Comparison of ENCODE assay signal across 8 cellular contexts in genomic region chr3:197627160-197627771, GRCh38.
A peak's percentile ranks its signal among the peaks of the same experiment; 100 is the strongest.
DNase-seq lines count a peak whose midpoint lies in the region; ATAC-seq, FAIRE-seq and TF ChIP-seq lines count a peak whose summit lies in the region.
"Not testable (repeated sequence)": the region's sequence is repeated elsewhere in the genome, so short reads cannot be mapped to it uniquely, and the experiment has no call there.

No MANE protein-coding gene starts in this region.

- WGBS in stomach, 5 donors: 0 to 4% (median 0%) methylated on average over 2 to 23 of the region's 67 CpGs; no CpG with 5 or more reads in 1 of the 5 donors

- CTCF ChIA-PET in Calu3 (lab: Charles Lee): not testable (repeated sequence)

- not testable (repeated sequence) for H3K27me3 Mint-ChIP-seq in Calu3 (ENCODE audit: unreplicated experiment); astrocyte (ENCODE audit: low read depth, unreplicated experiment); glutamatergic neuron (ENCODE audit: unreplicated experiment)

- not testable (repeated sequence) for H4K20me1 ChIP-seq in astrocyte (ENCODE audit: insufficient read depth, low read length)

- not testable (repeated sequence) for TF ChIP-seq CTCF in Calu3 (IDR thresholded peaks at IDR 0.05; ENCODE audit: unreplicated experiment); RWPE2 (IDR thresholded peaks at IDR 0.05; ENCODE audit: poor library complexity, severe bottlenecking); astrocyte (IDR thresholded peaks at IDR 0.05; ENCODE audit: insufficient read depth, low read depth, low read length); glutamatergic neuron (IDR thresholded peaks at IDR 0.05; ENCODE audit: partially characterized antibody, unreplicated experiment); stomach (IDR thresholded peaks at IDR 0.05)

- not testable (repeated sequence) for H3K9me3 ChIP-seq in RWPE2 (ENCODE audit: severe bottlenecking); astrocyte (ENCODE audit: insufficient read depth, low read depth, low read length); muscle layer of colon (ENCODE audit: low read length); stomach

- H3K4me2 ChIP-seq in astrocyte (ENCODE audit: low read length): peak overlapping the region; percentile 80

- peak overlapping the region; percentile 71 for H3K4me3 Mint-ChIP-seq in Calu3 (ENCODE audit: low read depth, unreplicated experiment)
- H3K4me3 Mint-ChIP-seq in astrocyte (ENCODE audit: unreplicated experiment): peak overlapping the region; percentile 91
- H3K4me3 Mint-ChIP-seq in glutamatergic neuron (ENCODE audit: unreplicated experiment): peak overlapping the region; percentile 92

- not testable (repeated sequence) for BruUV-seq in Calu3 (replicated peaks; lab: Mats Ljungman, UMichigan)

- DNase-seq in Calu3; RWPE2 (ENCODE audit: low spot score); astrocyte (ENCODE audit: low read depth); glutamatergic neuron; stomach: not testable (repeated sequence)

- not testable (repeated sequence) for TF ChIP-seq EP300 in stomach (IDR thresholded peaks at IDR 0.05)

- not testable (repeated sequence) for H3K4me1 ChIP-seq in RWPE2 (ENCODE audit: insufficient read depth, poor library complexity, severe bottlenecking); astrocyte (ENCODE audit: insufficient read depth, low read length); muscle layer of colon (ENCODE audit: insufficient read depth, low read length)
- H3K4me1 ChIP-seq in stomach: peaks cover 0 to 14% (median 5%) of the 10 kb centered on the region in 4 donors

- H3K27ac ChIP-seq in RWPE2 (ENCODE audit: poor library complexity, severe bottlenecking): peak overlapping the region; percentile 54
- not testable (repeated sequence) for H3K27ac ChIP-seq in astrocyte (ENCODE audit: low read depth, low read length); muscle layer of colon (ENCODE audit: low read depth, low read length)
- peak overlapping the region; percentile 78 to 94 (median 89) for H3K27ac ChIP-seq in stomach

- H3K9ac ChIP-seq in astrocyte (ENCODE audit: low read length): peak overlapping the region; percentile 86
- H3K9ac ChIP-seq in muscle layer of colon (ENCODE audit: low read length): not testable (repeated sequence)

- TF ChIP-seq POLR2A in stomach (IDR thresholded peaks at IDR 0.05): not testable (repeated sequence)

- H3K9me3 Mint-ChIP-seq in Calu3 (ENCODE audit: low read depth, unreplicated experiment); astrocyte (ENCODE audit: unreplicated experiment); glutamatergic neuron (ENCODE audit: unreplicated experiment): not testable (repeated sequence)

- H3K79me2 ChIP-seq in astrocyte (ENCODE audit: insufficient read depth, low read length): peaks cover 12% of the 10 kb centered on the region

- H3K4me1 Mint-ChIP-seq in Calu3 (ENCODE audit: low read depth, unreplicated experiment); astrocyte (ENCODE audit: low read depth, unreplicated experiment); glutamatergic neuron (ENCODE audit: low read depth, unreplicated experiment): not testable (repeated sequence)

- not testable (repeated sequence) for H3K36me3 ChIP-seq in RWPE2 (ENCODE audit: low read depth); astrocyte (ENCODE audit: insufficient read depth, low read length); muscle layer of colon (ENCODE audit: insufficient read depth, low read length); stomach

- not testable (repeated sequence) for H3K27ac Mint-ChIP-seq in Calu3 (ENCODE audit: unreplicated experiment)
- H3K27ac Mint-ChIP-seq in astrocyte (ENCODE audit: unreplicated experiment): peak overlapping the region; percentile 62
- H3K27ac Mint-ChIP-seq in glutamatergic neuron (ENCODE audit: unreplicated experiment): peak overlapping the region; percentile 78

- H3K27me3 ChIP-seq in RWPE2 (ENCODE audit: insufficient read depth, poor library complexity, severe bottlenecking); astrocyte (ENCODE audit: insufficient read depth, low read length); muscle layer of colon (ENCODE audit: control insufficient read depth in 1 of 2, insufficient read depth in 2 of 2, low read length in 2 of 2); stomach: not testable (repeated sequence)

- H3K4me3 ChIP-seq in RWPE2 (ENCODE audit: severe bottlenecking) (peak overlapping the region; percentile 66), astrocyte (ENCODE audit: insufficient read depth, low read depth, low read length) (peak overlapping the region; percentile 71), muscle layer of colon (ENCODE audit: low read depth in 1 of 2, low read length in 2 of 2) (peak overlapping the region; percentile 42 to 55), stomach (peak overlapping the region; percentile 62 to 80 (median 66))

- FAIRE-seq in astrocyte (lab: Jason Lieb, UNC): not testable (repeated sequence)

- intact Hi-C loops in Calu3 (cut with micrococcal nuclease; ENCODE audit: unreplicated experiment); stomach (cut with DNase I; ENCODE audit: low total_unique reads): not testable (repeated sequence)

- peak overlapping the region; percentile 80 for H2AFZ ChIP-seq in astrocyte (ENCODE audit: low read depth, low read length)

- ATAC-seq in GM21528 (IDR thresholded peaks at IDR 0.05; ENCODE audit: low FRiP score, unreplicated experiment): peak; percentile 49
- ATAC-seq in HG03108 (IDR thresholded peaks at IDR 0.05; ENCODE audit: unreplicated experiment): peak; percentile 33
- ATAC-seq in RWPE2 (ENCODE audit: low read depth): peak; percentile 62

- peaks cover 20% of the 10 kb centered on the region for H3K36me3 Mint-ChIP-seq in Calu3 (ENCODE audit: insufficient read depth, unreplicated experiment)
- H3K36me3 Mint-ChIP-seq in astrocyte (ENCODE audit: low read depth, unreplicated experiment); glutamatergic neuron (ENCODE audit: unreplicated experiment): not testable (repeated sequence)
